ENCODE assay signal across 1 cellular context in genomic region chr15:83119968-83120581, GRCh38.
TF ChIP-seq lines count a peak whose summit lies in the region.

No MANE protein-coding gene starts in this region.

TF ChIP-seq in WTC11, 78 proteins besides CTCF, POLR2A, EP300 and RAD21 (continued from another document):
- TF ChIP-seq, protein P1, sequence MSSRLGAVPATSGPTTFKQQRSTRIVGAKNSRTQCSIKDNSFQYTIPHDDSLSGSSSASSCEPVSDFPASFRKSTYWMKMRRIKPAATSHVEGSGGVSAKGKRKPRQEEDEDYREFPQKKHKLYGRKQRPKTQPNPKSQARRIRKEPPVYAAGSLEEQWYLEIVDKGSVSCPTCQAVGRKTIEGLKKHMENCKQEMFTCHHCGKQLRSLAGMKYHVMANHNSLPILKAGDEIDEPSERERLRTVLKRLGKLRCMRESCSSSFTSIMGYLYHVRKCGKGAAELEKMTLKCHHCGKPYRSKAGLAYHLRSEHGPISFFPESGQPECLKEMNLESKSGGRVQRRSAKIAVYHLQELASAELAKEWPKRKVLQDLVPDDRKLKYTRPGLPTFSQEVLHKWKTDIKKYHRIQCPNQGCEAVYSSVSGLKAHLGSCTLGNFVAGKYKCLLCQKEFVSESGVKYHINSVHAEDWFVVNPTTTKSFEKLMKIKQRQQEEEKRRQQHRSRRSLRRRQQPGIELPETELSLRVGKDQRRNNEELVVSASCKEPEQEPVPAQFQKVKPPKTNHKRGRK (CRISPR knock-in tag; IDR thresholded peaks at IDR 0.05; ENCODE audit: borderline replicate concordance) = no peak
- TF ChIP-seq TEAD4 (CRISPR knock-in tag; IDR thresholded peaks at IDR 0.05) (no peak), OVOL2 (CRISPR knock-in tag; IDR thresholded peaks at IDR 0.05; ENCODE audit: borderline replicate concordance) (no peak), STAT6 (CRISPR knock-in tag; conservative IDR thresholded peaks at IDR 0.05; ENCODE audit: low read depth) (no peak)
